Comparison of ENCODE assay signal across 32 cellular contexts in the genomic region with DNA sequence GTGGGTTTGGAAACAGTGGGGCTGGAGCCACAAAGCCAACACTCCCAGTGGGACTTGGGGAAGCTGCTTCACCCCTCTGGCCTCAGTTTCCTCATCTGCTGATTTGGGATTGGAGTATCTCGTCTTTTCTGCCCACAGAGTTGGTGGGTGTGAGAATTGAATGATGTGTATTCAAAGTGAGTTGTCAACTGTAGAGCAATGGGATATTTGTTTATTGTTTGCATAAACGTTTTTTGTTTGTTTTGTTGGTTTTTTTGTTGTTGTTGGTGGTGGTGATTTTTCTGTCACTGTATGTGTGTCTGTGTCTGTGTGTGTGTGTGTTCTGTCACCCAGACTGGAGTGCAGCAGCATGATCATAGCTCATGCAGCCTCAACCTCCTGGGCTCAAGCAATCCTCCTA.
"Had no signal": no experiment of that assay in that cellular context is flagged by ENCODE, and none has a peak within 500 bp of the region (broad histone marks: within the 10 kb centered on the region; RNA-seq: fewer than 3 reads in every experiment).

No MANE protein-coding gene starts in this region.

- H3K9me3 Mint-ChIP-seq: activated naive CD8-positive, alpha-beta T cell treated with anti-CD3 and anti-CD28 coated beads, Interleukin-2, amount 10 ng/mL, durations not matched to agents 7 days and 5 days; activated T-helper 1 cell treated with anti-CD3 and anti-CD28 coated beads, Interleukin-12 subunit alpha, Interleukin-12 subunit beta, Interleukin-2, Interleukin-4 antibody, amounts not matched to agents 30 ng/mL and 10 ng/mL and 1 ng/mL, durations not matched to agents 14 hours and 24 hours and 36 hours; activated T-helper 2 cell treated with anti-CD3 and anti-CD28 coated beads, Interferon-gamma antibody, Interleukin-2, Interleukin-4, amounts not matched to agents 10 μg/mL and 5 μg/mL and 100 μg/mL, durations not matched to agents 14 hours and 24 hours and 36 hours; T-helper 2 cell treated with Interferon-gamma antibody and Interleukin-4, amounts not matched to agents 5 μg/mL and 100 μg/mL, for 36 hours had no signal

- H3K27me3 Mint-ChIP-seq: activated CD8-positive, alpha-beta memory T cell treated with anti-CD3 and anti-CD28 coated beads, Interleukin-2, amount 10 ng/mL, durations not matched to agents 7 days and 5 days; activated naive CD4-positive, alpha-beta T cell treated with anti-CD3 and anti-CD28 coated beads, Interleukin-2, amount 10 ng/mL, durations not matched to agents 7 days and 5 days; activated naive CD8-positive, alpha-beta T cell treated with anti-CD3 and anti-CD28 coated beads, Interleukin-2, amount 10 ng/mL, durations not matched to agents 7 days and 5 days had no signal

- H3K4me3 Mint-ChIP-seq: activated B cell treated with CpG ODN at 0.5 μM for 24 hours; activated CD8-positive, alpha-beta memory T cell treated with anti-CD3 and anti-CD28 coated beads, Interleukin-2, amount 10 ng/mL, durations not matched to agents 7 days and 5 days; activated CD8-positive, alpha-beta T cell treated with anti-CD3 and anti-CD28 coated beads, Interleukin-2, amount 10 ng/mL, durations not matched to agents 7 days and 5 days; activated naive CD4-positive, alpha-beta T cell treated with anti-CD3 and anti-CD28 coated beads, Interleukin-2, amount 10 ng/mL, durations not matched to agents 7 days and 5 days; activated naive CD8-positive, alpha-beta T cell treated with anti-CD3 and anti-CD28 coated beads, Interleukin-2, amount 10 ng/mL, durations not matched to agents 7 days and 5 days; activated T-helper 1 cell treated with anti-CD3 and anti-CD28 coated beads, Interleukin-12 subunit alpha, Interleukin-12 subunit beta, Interleukin-2, Interleukin-4 antibody, amounts not matched to agents 30 ng/mL and 10 ng/mL and 1 ng/mL, durations not matched to agents 14 hours and 24 hours and 36 hours; effector memory CD8-positive, alpha-beta T cell; T-helper 17 cell; T-helper 2 cell treated with Interferon-gamma antibody and Interleukin-4, amounts not matched to agents 5 μg/mL and 100 μg/mL, for 36 hours had no signal

- H3K27me3 ChIP-seq: esophagus muscularis mucosa had no signal

- H3K4me1 ChIP-seq: gastrocnemius medialis had no signal

- H3K27ac ChIP-seq: esophagus muscularis mucosa, foreskin keratinocyte, gastrocnemius medialis, WERI-Rb-1 had no signal

- H3K36me3 ChIP-seq: esophagus muscularis mucosa, gastrocnemius medialis, WERI-Rb-1 had no signal

- H3K27ac Mint-ChIP-seq: activated B cell treated with CpG ODN at 0.5 μM for 24 hours; activated CD8-positive, alpha-beta memory T cell treated with anti-CD3 and anti-CD28 coated beads, Interleukin-2, amount 10 ng/mL, durations not matched to agents 7 days and 5 days; activated CD8-positive, alpha-beta T cell treated with anti-CD3 and anti-CD28 coated beads, Interleukin-2, amount 10 ng/mL, durations not matched to agents 7 days and 5 days; activated naive CD4-positive, alpha-beta T cell treated with anti-CD3 and anti-CD28 coated beads, Interleukin-2, amount 10 ng/mL, durations not matched to agents 7 days and 5 days; activated naive CD4-positive, alpha-beta T cell treated with anti-CD3 and anti-CD28 coated beads, Interleukin-2, amount 50 U/mL, for 72 hours; activated naive CD8-positive, alpha-beta T cell treated with anti-CD3 and anti-CD28 coated beads, Interleukin-2, amount 10 ng/mL, durations not matched to agents 7 days and 5 days; activated T-helper 1 cell treated with anti-CD3 and anti-CD28 coated beads, Interleukin-12 subunit alpha, Interleukin-12 subunit beta, Interleukin-2, Interleukin-4 antibody, amounts not matched to agents 30 ng/mL and 10 ng/mL and 1 ng/mL, durations not matched to agents 14 hours and 24 hours and 36 hours; activated T-helper 2 cell treated with anti-CD3 and anti-CD28 coated beads, Interferon-gamma antibody, Interleukin-2, Interleukin-4, amounts not matched to agents 10 μg/mL and 5 μg/mL and 100 μg/mL, durations not matched to agents 14 hours and 24 hours and 36 hours; effector memory CD8-positive, alpha-beta T cell; T-helper 17 cell; T-helper 2 cell treated with Interferon-gamma antibody and Interleukin-4, amounts not matched to agents 5 μg/mL and 100 μg/mL, for 36 hours had no signal

- H3K4me1 Mint-ChIP-seq: activated B cell treated with CpG ODN at 0.5 μM for 24 hours; activated CD8-positive, alpha-beta memory T cell treated with anti-CD3 and anti-CD28 coated beads, Interleukin-2, amount 10 ng/mL, durations not matched to agents 7 days and 5 days; activated naive CD4-positive, alpha-beta T cell treated with anti-CD3 and anti-CD28 coated beads, Interleukin-2, amount 10 ng/mL, durations not matched to agents 7 days and 5 days; activated naive CD8-positive, alpha-beta T cell treated with anti-CD3 and anti-CD28 coated beads, Interleukin-2, amount 10 ng/mL, durations not matched to agents 7 days and 5 days; T-helper 17 cell had no signal

- ATAC-seq: activated CD4-positive, CD25-positive, alpha-beta regulatory T cell treated with anti-CD3 and anti-CD28 coated beads, Interleukin-2, amount 50 U/mL, for 24 hours; activated CD8-positive, alpha-beta memory T cell treated with anti-CD3 and anti-CD28 coated beads, Interleukin-2, amount 10 ng/mL, durations not matched to agents 7 days and 5 days; activated CD8-positive, alpha-beta T cell treated with anti-CD3 and anti-CD28 coated beads, Interleukin-2, amount 10 ng/mL, durations not matched to agents 7 days and 5 days; activated naive CD4-positive, alpha-beta T cell treated with anti-CD3 and anti-CD28 coated beads, Interleukin-2, amount 50 U/mL, for 72 hours; effector memory CD8-positive, alpha-beta T cell; foreskin keratinocyte; gastrocnemius medialis; T-helper 17 cell had no signal

- H3K9me3 ChIP-seq: esophagus muscularis mucosa, gastrocnemius medialis had no signal

- DNase-seq: activated B cell treated with CpG ODN at 0.5 μM for 24 hours; activated CD4-positive, alpha-beta T cell treated with anti-CD3 and anti-CD28 coated beads for 48 hours; activated CD4-positive, alpha-beta T cell treated with anti-CD3 and anti-CD28 coated beads, Interleukin-2, amount 50 U/mL, for 1 hour; activated CD4-positive, alpha-beta T cell treated with anti-CD3 and anti-CD28 coated beads, Interleukin-2, amount 50 U/mL, for 48 hours; activated CD8-positive, alpha-beta memory T cell treated with anti-CD3 and anti-CD28 coated beads, Interleukin-2, amount 10 ng/mL, durations not matched to agents 7 days and 5 days; activated CD8-positive, alpha-beta memory T cell treated with anti-CD3 and anti-CD28 coated beads, Interleukin-2, amount 50 U/mL, for 4 hours; activated CD8-positive, alpha-beta T cell treated with anti-CD3 and anti-CD28 coated beads, Interleukin-2, amount 10 ng/mL, durations not matched to agents 7 days and 5 days; activated effector memory CD4-positive, alpha-beta T cell treated with anti-CD3 and anti-CD28 coated beads, Interleukin-2, amount 50 U/mL, for 16 hours; activated naive CD4-positive, alpha-beta T cell; activated naive CD4-positive, alpha-beta T cell treated with anti-CD3 and anti-CD28 coated beads, Interleukin-2, amount 10 ng/mL, durations not matched to agents 7 days and 5 days; activated naive CD8-positive, alpha-beta T cell treated with anti-CD3 and anti-CD28 coated beads, Interleukin-2, amount 10 ng/mL, durations not matched to agents 7 days and 5 days; activated T-cell treated with anti-CD3 and anti-CD28 coated beads, Interleukin-2, amount 50 U/mL, for 1 hour; activated T-cell treated with anti-CD3 and anti-CD28 coated beads, Interleukin-2, amount 50 U/mL, for 48 hours; anterior cingulate cortex; caudate nucleus; cortex of kidney; dermis blood vessel endothelial cell; effector CD4-positive, alpha-beta T cell; effector memory CD8-positive, alpha-beta T cell; erythroblast; foreskin keratinocyte; gastrocnemius medialis; T-helper 1 cell; T-helper 17 cell; T1000; WERI-Rb-1 had no signal

- H3K4me3 ChIP-seq: esophagus muscularis mucosa, gastrocnemius medialis had no signal

- H3K36me3 Mint-ChIP-seq: activated CD8-positive, alpha-beta memory T cell treated with anti-CD3 and anti-CD28 coated beads, Interleukin-2, amount 10 ng/mL, durations not matched to agents 7 days and 5 days; activated naive CD4-positive, alpha-beta T cell treated with anti-CD3 and anti-CD28 coated beads, Interleukin-2, amount 10 ng/mL, durations not matched to agents 7 days and 5 days; activated naive CD8-positive, alpha-beta T cell treated with anti-CD3 and anti-CD28 coated beads, Interleukin-2, amount 10 ng/mL, durations not matched to agents 7 days and 5 days had no signal
